In the genomic region with DNA sequence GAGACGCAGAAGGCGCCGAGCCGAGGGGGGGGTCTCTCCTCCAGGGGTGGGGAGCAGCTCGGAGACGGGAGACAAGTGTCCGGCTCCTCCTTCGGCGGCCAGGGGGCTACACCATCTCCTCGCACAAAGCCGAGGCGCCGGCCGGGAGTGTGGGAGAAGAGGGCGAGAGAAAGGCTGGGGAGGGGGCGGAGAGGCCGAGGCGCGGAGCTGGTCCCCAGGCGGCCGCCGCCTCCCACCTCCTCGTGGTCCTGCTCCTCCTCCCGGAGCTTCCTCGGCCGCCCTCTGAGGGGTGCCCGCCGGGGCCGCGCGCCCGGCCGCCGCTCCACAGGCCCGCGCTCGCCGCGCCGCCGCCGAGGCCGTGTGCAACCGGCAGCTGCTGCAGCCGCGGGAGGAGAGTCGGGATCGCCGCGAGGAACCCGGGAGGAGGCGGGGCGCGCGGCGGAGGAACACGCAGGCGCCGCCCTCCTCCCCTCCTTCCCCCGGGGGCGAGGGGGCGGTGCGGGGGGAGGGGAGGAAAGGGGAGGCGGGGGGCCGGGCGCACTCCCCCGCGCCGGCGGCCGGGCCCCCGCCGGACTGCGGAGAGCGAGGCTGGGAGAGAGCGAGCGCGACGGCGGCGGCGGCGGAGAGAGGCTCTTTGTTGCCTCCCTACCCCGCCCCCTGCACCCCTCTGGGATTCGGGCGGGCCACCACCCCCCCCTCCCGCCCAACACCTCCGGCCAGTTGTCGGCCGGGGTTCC, we compare ENCODE assay signal across 1 cellular context.
TF ChIP-seq lines count a peak whose summit lies in the region.

Gene ENAH (minus strand): TSS at position 398 of the 737 bp plus-strand sequence. CDS start 433 bp downstream, outside the sequence.

TF ChIP-seq in HepG2, 621 proteins besides CTCF, POLR2A, EP300 and RAD21 (continues in another document):
- TF ChIP-seq, protein P1, sequence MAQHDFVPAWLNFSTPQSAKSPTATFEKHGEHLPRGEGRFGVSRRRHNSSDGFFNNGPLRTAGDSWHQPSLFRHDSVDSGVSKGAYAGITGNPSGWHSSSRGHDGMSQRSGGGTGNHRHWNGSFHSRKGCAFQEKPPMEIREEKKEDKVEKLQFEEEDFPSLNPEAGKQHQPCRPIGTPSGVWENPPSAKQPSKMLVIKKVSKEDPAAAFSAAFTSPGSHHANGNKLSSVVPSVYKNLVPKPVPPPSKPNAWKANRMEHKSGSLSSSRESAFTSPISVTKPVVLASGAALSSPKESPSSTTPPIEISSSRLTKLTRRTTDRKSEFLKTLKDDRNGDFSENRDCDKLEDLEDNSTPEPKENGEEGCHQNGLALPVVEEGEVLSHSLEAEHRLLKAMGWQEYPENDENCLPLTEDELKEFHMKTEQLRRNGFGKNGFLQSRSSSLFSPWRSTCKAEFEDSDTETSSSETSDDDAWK (CRISPR knock-in tag; IDR thresholded peaks at IDR 0.05), result no peak
- TF ChIP-seq ZHX1 (CRISPR knock-in tag; IDR thresholded peaks at IDR 0.05; ENCODE audit: low read depth) (no peak), HOXA3 (CRISPR knock-in tag; IDR thresholded peaks at IDR 0.05) (0 out of 2 replicates have a peak, but pooled peaks have one; percentile 11), ZNF564 (CRISPR knock-in tag; IDR thresholded peaks at IDR 0.05) (0 out of 2 replicates have a peak, but pooled peaks have one; percentile 21), ELF3 (CRISPR knock-in tag; IDR thresholded peaks at IDR 0.05) (0 out of 2 replicates have a peak, but pooled peaks have one; percentile 12), MAZ (IDR thresholded peaks at IDR 0.05; ENCODE audit: borderline replicate concordance, low read depth, low read length) (peak; percentile 41; the same call in 1 of the 2 replicates), MAZ (CRISPR knock-in tag; IDR thresholded peaks at IDR 0.05; ENCODE audit: low read depth) (no peak), TBX2 (CRISPR knock-in tag; IDR thresholded peaks at IDR 0.05; ENCODE audit: borderline replicate concordance) (0 out of 2 replicates have a peak, but pooled peaks have one; percentile 6), PTBP1 (IDR thresholded peaks at IDR 0.05; ENCODE audit: low read depth, low read length, poor library complexity, severe bottlenecking) (no peak), ZNF546 (CRISPR knock-in tag; conservative IDR thresholded peaks at IDR 0.05) (0 out of 2 replicates have a peak, but pooled peaks have one; percentile 6), FOXA3 (CRISPR knock-in tag; IDR thresholded peaks at IDR 0.05) (no peak), NFRKB (IDR thresholded peaks at IDR 0.05) (no peak), ZNF281 (CRISPR knock-in tag; IDR thresholded peaks at IDR 0.05; ENCODE audit: borderline replicate concordance) (peak; percentile 57; the same call in 1 of the 2 replicates), UBTF (CRISPR knock-in tag; IDR thresholded peaks at IDR 0.05) (0 out of 2 replicates have a peak, but pooled peaks have one; percentile 13), ZNF235 (CRISPR knock-in tag; IDR thresholded peaks at IDR 0.05; ENCODE audit: borderline replicate concordance) (no peak), ZNF101 (CRISPR knock-in tag; IDR thresholded peaks at IDR 0.05; ENCODE audit: borderline replicate concordance, low read depth) (no peak), POLR2AphosphoS5 (IDR thresholded peaks at IDR 0.05; ENCODE audit: low read depth, low read length) (peak; percentile 35; the same call in 1 of the 2 replicates), ZNF782 (CRISPR knock-in tag; IDR thresholded peaks at IDR 0.05; ENCODE audit: borderline replicate concordance) (no peak), ZFAT (CRISPR knock-in tag; conservative IDR thresholded peaks at IDR 0.05) (no peak), ZNF790 (CRISPR knock-in tag; IDR thresholded peaks at IDR 0.05; ENCODE audit: borderline replicate concordance) (no peak), ZNF776 (CRISPR knock-in tag; IDR thresholded peaks at IDR 0.05) (no peak), SIN3A (IDR thresholded peaks at IDR 0.05; ENCODE audit: borderline replicate concordance, low read depth, low read length) (peak; percentile 26; the same call in 1 of the 2 replicates), ZNF510 (CRISPR knock-in tag; IDR thresholded peaks at IDR 0.05; ENCODE audit: low read depth) (no peak), ARNTL (CRISPR knock-in tag; IDR thresholded peaks at IDR 0.05) (0 out of 2 replicates have a peak, but pooled peaks have one; percentile 0), RXRB (CRISPR knock-in tag; IDR thresholded peaks at IDR 0.05; ENCODE audit: borderline replicate concordance) (no peak), ZMYM4 (CRISPR knock-in tag; IDR thresholded peaks at IDR 0.05) (0 out of 2 replicates have a peak, but pooled peaks have one; percentile 8), CBX2 (IDR thresholded peaks at IDR 0.05; ENCODE audit: low read depth, low read length) (no peak), CBX2 (CRISPR knock-in tag; IDR thresholded peaks at IDR 0.05; ENCODE audit: low read depth) (no peak), ZNF674 (CRISPR knock-in tag; IDR thresholded peaks at IDR 0.05; ENCODE audit: low read depth) (no peak), KDM1A (CRISPR knock-in tag; IDR thresholded peaks at IDR 0.05) (no peak), BRD4 (CRISPR knock-in tag; IDR thresholded peaks at IDR 0.05) (no peak), ZNF563 (CRISPR knock-in tag; IDR thresholded peaks at IDR 0.05) (no peak; the same call in 1 of the 2 replicates), HNF4G (IDR thresholded peaks at IDR 0.05; ENCODE audit: borderline replicate concordance, low read depth, low read length) (no peak), HNF4G (CRISPR knock-in tag; IDR thresholded peaks at IDR 0.05; ENCODE audit: borderline replicate concordance, low read depth) (no peak), REPIN1 (CRISPR knock-in tag; IDR thresholded peaks at IDR 0.05; ENCODE audit: borderline replicate concordance, low read depth) (no peak), YY1 (IDR thresholded peaks at IDR 0.05; ENCODE audit: insufficient read depth, insufficient replicate concordance, low read depth, low read length) (peak; percentile 34), ZNF777 (CRISPR knock-in tag; IDR thresholded peaks at IDR 0.05) (peak; percentile 60; the same call in 1 of the 2 replicates)
- TF ChIP-seq, protein P2, sequence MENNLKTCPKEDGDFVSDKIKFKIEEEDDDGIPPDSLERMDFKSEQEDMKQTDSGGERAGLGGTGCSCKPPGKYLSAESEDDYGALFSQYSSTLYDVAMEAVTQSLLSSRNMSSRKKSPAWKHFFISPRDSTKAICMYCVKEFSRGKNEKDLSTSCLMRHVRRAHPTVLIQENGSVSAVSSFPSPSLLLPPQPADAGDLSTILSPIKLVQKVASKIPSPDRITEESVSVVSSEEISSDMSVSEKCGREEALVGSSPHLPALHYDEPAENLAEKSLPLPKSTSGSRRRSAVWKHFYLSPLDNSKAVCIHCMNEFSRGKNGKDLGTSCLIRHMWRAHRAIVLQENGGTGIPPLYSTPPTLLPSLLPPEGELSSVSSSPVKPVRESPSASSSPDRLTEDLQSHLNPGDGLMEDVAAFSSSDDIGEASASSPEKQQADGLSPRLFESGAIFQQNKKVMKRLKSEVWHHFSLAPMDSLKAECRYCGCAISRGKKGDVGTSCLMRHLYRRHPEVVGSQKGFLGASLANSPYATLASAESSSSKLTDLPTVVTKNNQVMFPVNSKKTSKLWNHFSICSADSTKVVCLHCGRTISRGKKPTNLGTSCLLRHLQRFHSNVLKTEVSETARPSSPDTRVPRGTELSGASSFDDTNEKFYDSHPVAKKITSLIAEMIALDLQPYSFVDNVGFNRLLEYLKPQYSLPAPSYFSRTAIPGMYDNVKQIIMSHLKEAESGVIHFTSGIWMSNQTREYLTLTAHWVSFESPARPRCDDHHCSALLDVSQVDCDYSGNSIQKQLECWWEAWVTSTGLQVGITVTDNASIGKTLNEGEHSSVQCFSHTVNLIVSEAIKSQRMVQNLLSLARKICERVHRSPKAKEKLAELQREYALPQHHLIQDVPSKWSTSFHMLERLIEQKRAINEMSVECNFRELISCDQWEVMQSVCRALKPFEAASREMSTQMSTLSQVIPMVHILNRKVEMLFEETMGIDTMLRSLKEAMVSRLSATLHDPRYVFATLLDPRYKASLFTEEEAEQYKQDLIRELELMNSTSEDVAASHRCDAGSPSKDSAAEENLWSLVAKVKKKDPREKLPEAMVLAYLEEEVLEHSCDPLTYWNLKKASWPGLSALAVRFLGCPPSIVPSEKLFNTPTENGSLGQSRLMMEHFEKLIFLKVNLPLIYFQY (CRISPR knock-in tag; IDR thresholded peaks at IDR 0.05; ENCODE audit: borderline replicate concordance), result no peak
- TF ChIP-seq, protein P3, sequence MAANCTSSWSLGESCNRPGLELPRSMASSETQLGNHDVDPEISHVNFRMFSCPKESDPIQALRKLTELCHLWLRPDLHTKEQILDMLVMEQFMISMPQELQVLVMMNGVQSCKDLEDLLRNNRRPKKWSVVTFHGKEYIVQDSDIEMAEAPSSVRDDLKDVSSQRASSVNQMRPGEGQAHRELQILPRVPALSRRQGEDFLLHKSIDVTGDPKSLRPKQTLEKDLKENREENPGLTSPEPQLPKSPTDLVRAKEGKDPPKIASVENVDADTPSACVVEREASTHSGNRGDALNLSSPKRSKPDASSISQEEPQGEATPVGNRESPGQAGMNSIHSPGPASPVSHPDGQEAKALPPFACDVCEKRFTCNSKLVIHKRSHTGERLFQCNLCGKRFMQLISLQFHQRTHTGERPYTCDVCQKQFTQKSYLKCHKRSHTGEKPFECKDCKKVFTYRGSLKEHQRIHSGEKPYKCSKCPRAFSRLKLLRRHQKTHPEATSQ (CRISPR knock-in tag; IDR thresholded peaks at IDR 0.05; ENCODE audit: borderline replicate concordance), result no peak
- TF ChIP-seq, protein P4, sequence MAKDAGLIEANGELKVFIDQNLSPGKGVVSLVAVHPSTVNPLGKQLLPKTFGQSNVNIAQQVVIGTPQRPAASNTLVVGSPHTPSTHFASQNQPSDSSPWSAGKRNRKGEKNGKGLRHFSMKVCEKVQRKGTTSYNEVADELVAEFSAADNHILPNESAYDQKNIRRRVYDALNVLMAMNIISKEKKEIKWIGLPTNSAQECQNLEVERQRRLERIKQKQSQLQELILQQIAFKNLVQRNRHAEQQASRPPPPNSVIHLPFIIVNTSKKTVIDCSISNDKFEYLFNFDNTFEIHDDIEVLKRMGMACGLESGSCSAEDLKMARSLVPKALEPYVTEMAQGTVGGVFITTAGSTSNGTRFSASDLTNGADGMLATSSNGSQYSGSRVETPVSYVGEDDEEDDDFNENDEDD (CRISPR knock-in tag; IDR thresholded peaks at IDR 0.05; ENCODE audit: borderline replicate concordance), result peak; percentile 40; the same call in 1 of the 2 replicates
- TF ChIP-seq, protein P5, sequence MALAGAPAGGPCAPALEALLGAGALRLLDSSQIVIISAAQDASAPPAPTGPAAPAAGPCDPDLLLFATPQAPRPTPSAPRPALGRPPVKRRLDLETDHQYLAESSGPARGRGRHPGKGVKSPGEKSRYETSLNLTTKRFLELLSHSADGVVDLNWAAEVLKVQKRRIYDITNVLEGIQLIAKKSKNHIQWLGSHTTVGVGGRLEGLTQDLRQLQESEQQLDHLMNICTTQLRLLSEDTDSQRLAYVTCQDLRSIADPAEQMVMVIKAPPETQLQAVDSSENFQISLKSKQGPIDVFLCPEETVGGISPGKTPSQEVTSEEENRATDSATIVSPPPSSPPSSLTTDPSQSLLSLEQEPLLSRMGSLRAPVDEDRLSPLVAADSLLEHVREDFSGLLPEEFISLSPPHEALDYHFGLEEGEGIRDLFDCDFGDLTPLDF (CRISPR knock-in tag; IDR thresholded peaks at IDR 0.05), result 0 out of 2 replicates have a peak, but pooled peaks have one; percentile 10
